Comparison of ENCODE assay signal across 13 cellular contexts in the genomic region with DNA sequence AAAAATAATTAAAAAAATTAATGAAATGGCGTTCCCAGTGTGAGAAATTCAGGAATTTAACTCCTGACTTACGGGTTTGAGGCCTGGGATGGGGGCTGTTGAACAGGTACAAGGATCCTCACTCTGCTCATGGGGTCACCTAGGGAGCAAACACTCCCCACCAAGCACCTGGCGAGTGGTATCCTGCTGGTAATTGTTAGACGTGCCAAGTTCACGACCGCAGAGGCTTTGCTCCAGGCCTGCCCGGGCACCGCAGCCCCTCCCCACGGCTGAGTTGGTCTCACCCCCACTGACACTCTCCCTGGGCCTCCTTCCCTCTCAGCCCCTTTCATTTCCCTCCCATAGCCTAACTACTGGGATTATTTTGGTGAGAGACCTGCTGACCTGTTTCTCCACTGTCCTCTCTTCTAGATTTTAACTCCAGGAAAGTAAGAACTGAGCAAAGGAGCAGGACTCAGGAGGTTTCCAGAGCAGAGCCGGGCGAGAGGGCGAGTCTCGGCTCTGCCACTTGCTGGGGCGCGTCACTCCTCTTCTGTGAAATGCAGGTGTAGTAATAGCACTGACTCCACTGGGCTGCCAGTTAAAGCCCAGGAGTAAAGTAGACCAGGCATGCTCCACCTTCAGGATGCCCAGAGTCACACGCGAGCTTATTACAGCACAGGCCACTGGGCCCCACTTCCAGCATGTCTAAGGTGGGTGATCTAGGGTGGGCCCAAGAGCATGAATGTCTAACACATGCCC. TPM values are rescaled to one million over a fixed set of nuclear protein-coding genes. Genes with fewer than 3 reads are reported as not detected.
DNase-seq lines count a peak whose midpoint lies in the region; ATAC-seq, FAIRE-seq and TF ChIP-seq lines count a peak whose summit lies in the region.
"Had no signal": no experiment of that assay in that cellular context is flagged by ENCODE, and none has a peak within 500 bp of the region (broad histone marks: within the 10 kb centered on the region; RNA-seq: fewer than 3 reads in every experiment).

No MANE protein-coding gene starts in this region.

- CTCF ChIA-PET in WTC11 (lab: Charles Lee) = interaction anchor here (0.8 to 3.1 kb wide), 15 partner anchors 10 to 154 kb away, joined by 3 to 26 read pairs (median 6); a partner anchor contains a TSS

- H3K9me3 ChIP-seq in cardiac muscle cell (ENCODE audit: low read depth) = no peaks in the 10 kb centered on the region
- H3K9me3 ChIP-seq: psoas muscle had no signal

- peaks cover 6% of the 10 kb centered on the region for H3K4me1 ChIP-seq in cardiac muscle cell (ENCODE audit: low read depth)
- H3K4me1 ChIP-seq: heart right ventricle, psoas muscle had no signal

- H3K36me3 ChIP-seq in cardiac muscle cell = no peaks in the 10 kb centered on the region
- H3K36me3 ChIP-seq: heart right ventricle had no signal

- H3K9me3 Mint-ChIP-seq in WTC11 = peaks cover 36% of the 10 kb centered on the region
- H3K9me3 Mint-ChIP-seq: activated T-helper 2 cell treated with anti-CD3 and anti-CD28 coated beads, Interferon-gamma antibody, Interleukin-2, Interleukin-4, amounts not matched to agents 10 μg/mL and 5 μg/mL and 100 μg/mL, durations not matched to agents 14 hours and 24 hours and 36 hours had no signal

- H3K27me3 ChIP-seq in cardiac muscle cell = no peaks in the 10 kb centered on the region

- intact Hi-C loops in cardiac septum (cut with DNase I) = no loop called here

- H3K36me3 Mint-ChIP-seq in WTC11 = peaks cover 36% of the 10 kb centered on the region
- H3K36me3 Mint-ChIP-seq: CD8-positive, alpha-beta memory T cell had no signal

- DNase-seq in cardiac muscle cell (ENCODE audit: low read depth in 1 of 2, low spot score in 1 of 2) (no peak), cardiac septum (ENCODE audit: low spot score) (no peak), WTC11 (ENCODE audit: low spot score) (no peak), left kidney (ENCODE audit: low read depth, low spot score) (peak; percentile 37), urothelium cell line (ENCODE audit: low spot score) (no peak), hippocampal formation (lab: John Stamatoyannopoulos, UW) (no peak)
- DNase-seq: activated CD8-positive, alpha-beta memory T cell treated with anti-CD3 and anti-CD28 coated beads for 24 hours; CD8-positive, alpha-beta memory T cell; heart right ventricle; psoas muscle had no signal

- no peak overlapping the region for H3K4me3 Mint-ChIP-seq in WTC11
- H3K4me3 Mint-ChIP-seq: CD8-positive, alpha-beta memory T cell had no signal

- H3K4me3 ChIP-seq in cardiac muscle cell = no peak overlapping the region
- H3K4me3 ChIP-seq: heart right ventricle, psoas muscle had no signal

- ATAC-seq in WTC11 (peak; percentile 46; the same call in 1 of the 2 replicates), GM18868 (IDR thresholded peaks at IDR 0.05; ENCODE audit: unreplicated experiment) (no peak), HG02852 (IDR thresholded peaks at IDR 0.05; ENCODE audit: unreplicated experiment) (no peak)
- ATAC-seq: psoas muscle had no signal

- no peak for TF ChIP-seq CTCF in cardiac muscle cell (IDR thresholded peaks at IDR 0.05; ENCODE audit: low read depth, low read length)
- no peak for TF ChIP-seq CTCF in WTC11 (IDR thresholded peaks at IDR 0.05)

- H3K27ac Mint-ChIP-seq in WTC11 = peak overlapping the region; percentile 37; the same call in 1 of the 2 replicates
- H3K27ac Mint-ChIP-seq: activated T-helper 2 cell treated with anti-CD3 and anti-CD28 coated beads, Interferon-gamma antibody, Interleukin-2, Interleukin-4, amounts not matched to agents 10 μg/mL and 5 μg/mL and 100 μg/mL, durations not matched to agents 14 hours and 24 hours and 36 hours; CD8-positive, alpha-beta memory T cell had no signal

- POLR2A ChIA-PET in WTC11 (lab: Charles Lee) = interaction anchor here (0.5 kb wide), 1 partner anchor 1329 kb away, joined by 5 read pairs; no protein-coding TSS in a partner anchor

- peaks cover 15% of the 10 kb centered on the region for H3K4me1 Mint-ChIP-seq in WTC11
- H3K4me1 Mint-ChIP-seq: CD8-positive, alpha-beta memory T cell had no signal

- H3K27ac ChIP-seq in cardiac muscle cell = peak overlapping the region; percentile 60
- H3K27ac ChIP-seq: heart right ventricle, psoas muscle had no signal

- H3K27me3 Mint-ChIP-seq in WTC11 (ENCODE audit: low read depth) = peaks cover 6% of the 10 kb centered on the region

- peak; percentile 88 for FAIRE-seq in urothelium cell line (lab: Jason Lieb, UNC)

TF ChIP-seq in WTC11, 78 proteins besides CTCF, POLR2A, EP300 and RAD21:
- TF ChIP-seq, protein P1, sequence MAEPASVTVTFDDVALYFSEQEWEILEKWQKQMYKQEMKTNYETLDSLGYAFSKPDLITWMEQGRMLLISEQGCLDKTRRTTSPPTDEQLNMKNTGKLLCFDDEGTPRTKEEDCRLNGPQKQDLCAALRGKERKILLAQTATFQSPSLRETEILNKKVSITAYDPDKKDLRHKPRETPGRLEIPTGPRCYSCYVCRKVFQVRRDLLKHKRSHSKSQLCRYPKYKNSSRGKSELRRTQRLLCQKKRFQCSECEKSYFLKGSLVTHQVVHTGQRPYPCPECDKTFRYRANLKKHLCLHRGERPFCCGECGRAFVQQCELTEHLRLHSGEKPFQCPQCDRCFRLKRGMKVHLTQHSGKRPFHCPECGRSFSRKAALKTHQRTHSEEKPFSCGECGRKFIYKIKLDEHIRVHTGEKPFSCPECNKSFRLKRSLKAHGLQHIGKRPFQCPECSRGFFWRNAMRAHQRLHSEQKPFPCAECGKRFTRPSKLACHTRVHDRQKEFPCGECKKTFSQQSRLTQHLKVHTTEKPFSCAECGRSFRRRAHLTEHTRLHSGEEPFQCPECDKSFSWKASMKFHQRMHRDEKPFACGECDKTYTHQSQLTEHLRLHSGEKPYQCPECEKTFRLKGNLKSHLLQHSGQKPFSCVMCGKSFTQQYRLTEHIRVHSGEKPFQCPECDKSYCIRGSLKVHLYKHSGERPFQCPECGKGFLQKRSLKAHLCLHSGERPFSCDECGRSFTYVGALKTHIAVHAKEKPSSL (CRISPR knock-in tag; conservative IDR thresholded peaks at IDR 0.05) = no peak
- TF ChIP-seq NR3C1 (CRISPR knock-in tag; conservative IDR thresholded peaks at IDR 0.05; ENCODE audit: low read depth) = no peak
- no peak for TF ChIP-seq ZNF416 (CRISPR knock-in tag; IDR thresholded peaks at IDR 0.05)
- TF ChIP-seq ELF4 (CRISPR knock-in tag; IDR thresholded peaks at IDR 0.05; ENCODE audit: low read depth) = no peak
- TF ChIP-seq SMAD4 (CRISPR knock-in tag; IDR thresholded peaks at IDR 0.05) = no peak
- TF ChIP-seq ZNF423 (CRISPR knock-in tag; IDR thresholded peaks at IDR 0.05) = no peak
- TF ChIP-seq, protein P2, sequence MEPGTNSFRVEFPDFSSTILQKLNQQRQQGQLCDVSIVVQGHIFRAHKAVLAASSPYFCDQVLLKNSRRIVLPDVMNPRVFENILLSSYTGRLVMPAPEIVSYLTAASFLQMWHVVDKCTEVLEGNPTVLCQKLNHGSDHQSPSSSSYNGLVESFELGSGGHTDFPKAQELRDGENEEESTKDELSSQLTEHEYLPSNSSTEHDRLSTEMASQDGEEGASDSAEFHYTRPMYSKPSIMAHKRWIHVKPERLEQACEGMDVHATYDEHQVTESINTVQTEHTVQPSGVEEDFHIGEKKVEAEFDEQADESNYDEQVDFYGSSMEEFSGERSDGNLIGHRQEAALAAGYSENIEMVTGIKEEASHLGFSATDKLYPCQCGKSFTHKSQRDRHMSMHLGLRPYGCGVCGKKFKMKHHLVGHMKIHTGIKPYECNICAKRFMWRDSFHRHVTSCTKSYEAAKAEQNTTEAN (CRISPR knock-in tag; IDR thresholded peaks at IDR 0.05) = no peak
- TF ChIP-seq, protein P3, sequence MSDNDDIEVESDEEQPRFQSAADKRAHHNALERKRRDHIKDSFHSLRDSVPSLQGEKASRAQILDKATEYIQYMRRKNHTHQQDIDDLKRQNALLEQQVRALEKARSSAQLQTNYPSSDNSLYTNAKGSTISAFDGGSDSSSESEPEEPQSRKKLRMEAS (CRISPR knock-in tag; IDR thresholded peaks at IDR 0.05) = no peak
- TF ChIP-seq MXD4 (CRISPR knock-in tag; IDR thresholded peaks at IDR 0.05; ENCODE audit: borderline replicate concordance) = no peak
- TF ChIP-seq, protein P4, sequence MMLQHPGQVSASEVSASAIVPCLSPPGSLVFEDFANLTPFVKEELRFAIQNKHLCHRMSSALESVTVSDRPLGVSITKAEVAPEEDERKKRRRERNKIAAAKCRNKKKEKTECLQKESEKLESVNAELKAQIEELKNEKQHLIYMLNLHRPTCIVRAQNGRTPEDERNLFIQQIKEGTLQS (CRISPR knock-in tag; conservative IDR thresholded peaks at IDR 0.05) = no peak
- no peak for TF ChIP-seq RELA (CRISPR knock-in tag; IDR thresholded peaks at IDR 0.05; ENCODE audit: borderline replicate concordance)
- TF ChIP-seq RORB (CRISPR knock-in tag; IDR thresholded peaks at IDR 0.05) = no peak
- TF ChIP-seq ZNF671 (CRISPR knock-in tag; IDR thresholded peaks at IDR 0.05) = no peak
- no peak for TF ChIP-seq PRRX2 (CRISPR knock-in tag; IDR thresholded peaks at IDR 0.05)
- TF ChIP-seq JUN (CRISPR knock-in tag; IDR thresholded peaks at IDR 0.05) = no peak
- no peak for TF ChIP-seq MYBL2 (CRISPR knock-in tag; IDR thresholded peaks at IDR 0.05)

RNA-seq across cellular contexts. Expression of a gene that starts 22.8 kb away (rescaled TPM):
- total RNA-seq in cardiac muscle cell (213 and 276 TPM in 2 replicates), cardiac septum (2.7 TPM), WTC11 (2021) (39.1 to 40.7 TPM (median 40.0 TPM) in 3 replicates)
- 130 and 178 TPM in 2 replicates for polyA plus RNA-seq in cardiac muscle cell
- total RNA-seq: activated T-helper 2 cell treated with anti-CD3 and anti-CD28 coated beads, Interferon-gamma antibody, Interleukin-2, Interleukin-4, amounts not matched to agents 10 μg/mL and 5 μg/mL and 100 μg/mL, durations not matched to agents 14 hours and 24 hours and 36 hours; CD8-positive, alpha-beta memory T cell; psoas muscle had no signal
- polyA plus RNA-seq: CD8-positive, alpha-beta memory T cell had no signal

Comparison
In these comparisons a context has a peak if more than half of its experiments do, and no peak if none do; other contexts are left out.
1. RNA of a gene that starts 22.8 kb away (total RNA-seq): 213 to 276 TPM in cardiac muscle cell and 39.1 to 40.7 TPM in WTC11; 2.7 TPM in cardiac septum (single experiment); every median in the first group is over 10 times any median in the second.